In the genomic region with DNA sequence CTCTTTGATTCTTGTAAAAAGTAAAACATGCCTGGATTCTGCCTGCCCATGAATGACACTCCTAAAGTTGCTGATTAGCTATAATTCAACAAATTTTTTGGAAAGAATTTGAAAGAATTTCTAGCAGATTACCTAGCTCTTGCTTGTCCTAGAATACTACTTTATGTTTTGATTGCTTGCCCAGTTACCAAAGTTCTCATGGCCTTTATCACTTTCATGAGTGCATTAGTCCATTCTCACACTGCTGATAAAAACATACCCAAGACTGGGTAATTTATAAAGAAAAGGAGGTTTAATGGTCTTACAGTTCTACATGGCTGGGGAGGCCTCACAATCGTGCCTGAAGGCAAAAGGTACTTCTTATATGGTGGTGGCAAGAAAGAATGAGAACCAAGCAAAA, we compare ENCODE assay signal across 28 cellular contexts.
"Had no signal": no experiment of that assay in that cellular context is flagged by ENCODE, and none has a peak within 500 bp of the region (broad histone marks: within the 10 kb centered on the region; RNA-seq: fewer than 3 reads in every experiment).

No MANE protein-coding gene starts in this region.

- H3K27ac ChIP-seq: colonic mucosa, coronary artery, dorsolateral prefrontal cortex, epithelial cell of prostate, esophagus muscularis mucosa, esophagus squamous epithelium, foreskin keratinocyte, gastrocnemius medialis, gastroesophageal sphincter, heart left ventricle, heart right ventricle had no signal

- ATAC-seq: effector memory CD8-positive, alpha-beta T cell; esophagus mucosa; foreskin keratinocyte; gastrocnemius medialis; gastroesophageal sphincter; heart left ventricle; heart right ventricle had no signal

- DNase-seq: colonic mucosa; cortex of kidney; dermis blood vessel endothelial cell; dorsolateral prefrontal cortex; effector CD4-positive, alpha-beta T cell; effector CD8-positive, alpha-beta T cell; effector memory CD4-positive, alpha-beta T cell; effector memory CD8-positive, alpha-beta T cell; endodermal cell; erythroblast; esophagus squamous epithelium; foreskin fibroblast; foreskin keratinocyte; foreskin melanocyte; gastrocnemius medialis; glutamatergic neuron; head of caudate nucleus; heart left ventricle; heart right ventricle had no signal

- H3K4me3 ChIP-seq: colonic mucosa, coronary artery, dorsolateral prefrontal cortex, esophagus muscularis mucosa, esophagus squamous epithelium, gastrocnemius medialis, gastroesophageal sphincter, heart left ventricle, heart right ventricle had no signal

- H3K9me3 ChIP-seq: colonic mucosa, esophagus muscularis mucosa, esophagus squamous epithelium, gastrocnemius medialis, gastroesophageal sphincter, heart left ventricle, heart right ventricle had no signal

- H3K4me1 ChIP-seq: colonic mucosa, esophagus squamous epithelium, foreskin keratinocyte, gastrocnemius medialis, gastroesophageal sphincter, heart left ventricle, heart right ventricle had no signal

- H3K27me3 ChIP-seq: colonic mucosa, dorsolateral prefrontal cortex, esophagus muscularis mucosa, esophagus squamous epithelium, foreskin keratinocyte, gastrocnemius medialis, gastroesophageal sphincter, heart left ventricle, heart right ventricle had no signal

- H3K36me3 ChIP-seq: colonic mucosa, esophagus muscularis mucosa, esophagus squamous epithelium, gastrocnemius medialis, gastroesophageal sphincter, heart left ventricle, heart right ventricle had no signal

- FAIRE-seq: colon, endometrium, endothelial cell of umbilical vein, frontal cortex had no signal
